In the genomic region with DNA sequence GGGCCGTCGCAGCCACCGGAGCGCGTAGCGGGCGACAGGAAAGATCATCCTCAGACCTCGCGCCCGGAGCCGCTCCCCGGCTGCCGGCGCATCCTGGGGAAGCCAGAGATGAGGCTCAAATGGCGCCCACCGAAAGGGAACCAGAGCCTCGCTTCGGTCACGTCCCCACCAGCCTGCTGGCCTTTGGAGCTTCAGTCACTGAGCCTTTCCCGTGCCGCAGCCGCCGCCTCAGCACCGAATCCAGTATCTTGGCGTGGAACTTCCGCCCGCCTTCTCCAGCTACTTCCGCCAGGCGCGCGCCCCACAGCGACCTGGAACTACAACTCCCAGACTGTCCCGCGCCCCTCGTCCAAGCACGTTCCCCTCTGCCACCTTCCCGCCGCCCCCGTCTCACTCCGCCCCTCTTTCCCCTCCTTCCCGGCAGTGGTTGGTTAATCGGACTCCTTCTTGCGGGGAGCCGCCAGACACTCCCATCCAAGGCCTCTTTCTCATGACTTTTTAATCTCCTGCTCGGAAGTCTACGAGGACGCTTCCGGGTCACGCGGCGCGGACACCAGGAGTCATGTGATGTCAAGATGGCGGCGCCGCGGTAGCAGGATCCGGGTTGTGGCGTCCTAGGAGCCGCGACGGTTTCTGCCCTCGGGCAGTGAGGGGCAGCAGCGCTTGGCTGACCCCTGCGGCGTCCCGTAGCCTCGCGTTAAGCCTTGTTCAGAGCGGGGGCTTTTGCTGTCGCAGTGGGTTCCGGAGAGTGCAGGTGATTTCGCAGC, we compare ENCODE assay signal across 1 cellular context.
TF ChIP-seq lines count a peak whose summit lies in the region.

A gene with protein sequence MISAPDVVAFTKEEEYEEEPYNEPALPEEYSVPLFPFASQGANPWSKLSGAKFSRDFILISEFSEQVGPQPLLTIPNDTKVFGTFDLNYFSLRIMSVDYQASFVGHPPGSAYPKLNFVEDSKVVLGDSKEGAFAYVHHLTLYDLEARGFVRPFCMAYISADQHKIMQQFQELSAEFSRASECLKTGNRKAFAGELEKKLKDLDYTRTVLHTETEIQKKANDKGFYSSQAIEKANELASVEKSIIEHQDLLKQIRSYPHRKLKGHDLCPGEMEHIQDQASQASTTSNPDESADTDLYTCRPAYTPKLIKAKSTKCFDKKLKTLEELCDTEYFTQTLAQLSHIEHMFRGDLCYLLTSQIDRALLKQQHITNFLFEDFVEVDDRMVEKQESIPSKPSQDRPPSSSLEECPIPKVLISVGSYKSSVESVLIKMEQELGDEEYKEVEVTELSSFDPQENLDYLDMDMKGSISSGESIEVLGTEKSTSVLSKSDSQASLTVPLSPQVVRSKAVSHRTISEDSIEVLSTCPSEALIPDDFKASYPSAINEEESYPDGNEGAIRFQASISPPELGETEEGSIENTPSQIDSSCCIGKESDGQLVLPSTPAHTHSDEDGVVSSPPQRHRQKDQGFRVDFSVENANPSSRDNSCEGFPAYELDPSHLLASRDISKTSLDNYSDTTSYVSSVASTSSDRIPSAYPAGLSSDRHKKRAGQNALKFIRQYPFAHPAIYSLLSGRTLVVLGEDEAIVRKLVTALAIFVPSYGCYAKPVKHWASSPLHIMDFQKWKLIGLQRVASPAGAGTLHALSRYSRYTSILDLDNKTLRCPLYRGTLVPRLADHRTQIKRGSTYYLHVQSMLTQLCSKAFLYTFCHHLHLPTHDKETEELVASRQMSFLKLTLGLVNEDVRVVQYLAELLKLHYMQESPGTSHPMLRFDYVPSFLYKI (plus strand): TSS at position 563 of the 767 bp plus-strand sequence. CDS start 497 bp downstream, outside the sequence.
A gene with protein sequence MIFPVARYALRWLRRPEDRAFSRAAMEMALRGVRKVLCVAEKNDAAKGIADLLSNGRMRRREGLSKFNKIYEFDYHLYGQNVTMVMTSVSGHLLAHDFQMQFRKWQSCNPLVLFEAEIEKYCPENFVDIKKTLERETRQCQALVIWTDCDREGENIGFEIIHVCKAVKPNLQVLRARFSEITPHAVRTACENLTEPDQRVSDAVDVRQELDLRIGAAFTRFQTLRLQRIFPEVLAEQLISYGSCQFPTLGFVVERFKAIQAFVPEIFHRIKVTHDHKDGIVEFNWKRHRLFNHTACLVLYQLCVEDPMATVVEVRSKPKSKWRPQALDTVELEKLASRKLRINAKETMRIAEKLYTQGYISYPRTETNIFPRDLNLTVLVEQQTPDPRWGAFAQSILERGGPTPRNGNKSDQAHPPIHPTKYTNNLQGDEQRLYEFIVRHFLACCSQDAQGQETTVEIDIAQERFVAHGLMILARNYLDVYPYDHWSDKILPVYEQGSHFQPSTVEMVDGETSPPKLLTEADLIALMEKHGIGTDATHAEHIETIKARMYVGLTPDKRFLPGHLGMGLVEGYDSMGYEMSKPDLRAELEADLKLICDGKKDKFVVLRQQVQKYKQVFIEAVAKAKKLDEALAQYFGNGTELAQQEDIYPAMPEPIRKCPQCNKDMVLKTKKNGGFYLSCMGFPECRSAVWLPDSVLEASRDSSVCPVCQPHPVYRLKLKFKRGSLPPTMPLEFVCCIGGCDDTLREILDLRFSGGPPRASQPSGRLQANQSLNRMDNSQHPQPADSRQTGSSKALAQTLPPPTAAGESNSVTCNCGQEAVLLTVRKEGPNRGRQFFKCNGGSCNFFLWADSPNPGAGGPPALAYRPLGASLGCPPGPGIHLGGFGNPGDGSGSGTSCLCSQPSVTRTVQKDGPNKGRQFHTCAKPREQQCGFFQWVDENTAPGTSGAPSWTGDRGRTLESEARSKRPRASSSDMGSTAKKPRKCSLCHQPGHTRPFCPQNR (minus strand): TSS at position 264 of the 767 bp plus-strand sequence. CDS start 216 bp downstream, at position 48.

TF ChIP-seq in HepG2, 621 proteins besides CTCF, POLR2A, EP300 and RAD21 (continued from another document and continues in another):
- TF ChIP-seq ZNF136 (CRISPR knock-in tag; IDR thresholded peaks at IDR 0.05; ENCODE audit: low read depth) (no peak; the same call in 1 of the 2 replicates), POLR2AphosphoS2 (IDR thresholded peaks at IDR 0.05; ENCODE audit: low read depth, low read length) (no peak), ZFP82 (CRISPR knock-in tag; IDR thresholded peaks at IDR 0.05; ENCODE audit: borderline replicate concordance) (no peak; the same call in 1 of the 2 replicates), KDM3A (CRISPR knock-in tag; IDR thresholded peaks at IDR 0.05; ENCODE audit: low read depth) (no peak), HDAC1 (CRISPR knock-in tag; IDR thresholded peaks at IDR 0.05) (peak; percentile 93), ZNF251 (CRISPR knock-in tag; IDR thresholded peaks at IDR 0.05) (no peak), ZNF260 (CRISPR knock-in tag; IDR thresholded peaks at IDR 0.05; ENCODE audit: borderline replicate concordance, low read depth) (no peak), ARNT2 (CRISPR knock-in tag; IDR thresholded peaks at IDR 0.05; ENCODE audit: low read depth) (no peak; the same call in 1 of the 2 replicates), ZNF292 (CRISPR knock-in tag; IDR thresholded peaks at IDR 0.05; ENCODE audit: borderline replicate concordance, low read depth) (peak; percentile 73; the same call in 1 of the 2 replicates), FIP1L1 (IDR thresholded peaks at IDR 0.05; ENCODE audit: borderline replicate concordance, insufficient read depth, low read depth, low read length) (no peak)
- TF ChIP-seq, protein P1, sequence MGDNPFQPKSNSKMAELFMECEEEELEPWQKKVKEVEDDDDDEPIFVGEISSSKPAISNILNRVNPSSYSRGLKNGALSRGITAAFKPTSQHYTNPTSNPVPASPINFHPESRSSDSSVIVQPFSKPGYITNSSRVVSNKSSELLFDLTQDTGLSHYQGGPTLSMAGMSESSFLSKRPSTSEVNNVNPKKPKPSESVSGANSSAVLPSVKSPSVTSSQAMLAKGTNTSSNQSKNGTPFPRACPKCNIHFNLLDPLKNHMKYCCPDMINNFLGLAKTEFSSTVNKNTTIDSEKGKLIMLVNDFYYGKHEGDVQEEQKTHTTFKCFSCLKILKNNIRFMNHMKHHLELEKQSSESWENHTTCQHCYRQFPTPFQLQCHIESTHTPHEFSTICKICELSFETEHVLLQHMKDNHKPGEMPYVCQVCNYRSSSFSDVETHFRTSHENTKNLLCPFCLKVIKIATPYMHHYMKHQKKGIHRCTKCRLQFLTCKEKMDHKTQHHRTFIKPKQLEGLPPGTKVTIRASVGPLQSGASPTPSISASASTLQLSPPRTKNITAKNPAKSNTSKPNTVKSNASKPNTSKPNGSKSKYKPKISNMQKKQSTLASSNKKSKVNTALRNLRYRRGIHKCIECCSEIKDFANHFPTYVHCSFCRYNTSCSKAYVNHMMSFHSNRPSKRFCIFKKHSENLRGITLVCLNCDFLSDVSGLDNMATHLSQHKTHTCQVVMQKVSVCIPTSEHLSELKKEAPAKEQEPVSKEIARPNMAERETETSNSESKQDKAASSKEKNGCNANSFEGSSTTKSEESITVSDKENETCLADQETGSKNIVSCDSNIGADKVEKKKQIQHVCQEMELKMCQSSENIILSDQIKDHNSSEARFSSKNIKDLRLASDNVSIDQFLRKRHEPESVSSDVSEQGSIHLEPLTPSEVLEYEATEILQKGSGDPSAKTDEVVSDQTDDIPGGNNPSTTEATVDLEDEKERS (CRISPR knock-in tag; IDR thresholded peaks at IDR 0.05): peak; percentile 39; the same call in 1 of the 2 replicates
- TF ChIP-seq, protein P2, sequence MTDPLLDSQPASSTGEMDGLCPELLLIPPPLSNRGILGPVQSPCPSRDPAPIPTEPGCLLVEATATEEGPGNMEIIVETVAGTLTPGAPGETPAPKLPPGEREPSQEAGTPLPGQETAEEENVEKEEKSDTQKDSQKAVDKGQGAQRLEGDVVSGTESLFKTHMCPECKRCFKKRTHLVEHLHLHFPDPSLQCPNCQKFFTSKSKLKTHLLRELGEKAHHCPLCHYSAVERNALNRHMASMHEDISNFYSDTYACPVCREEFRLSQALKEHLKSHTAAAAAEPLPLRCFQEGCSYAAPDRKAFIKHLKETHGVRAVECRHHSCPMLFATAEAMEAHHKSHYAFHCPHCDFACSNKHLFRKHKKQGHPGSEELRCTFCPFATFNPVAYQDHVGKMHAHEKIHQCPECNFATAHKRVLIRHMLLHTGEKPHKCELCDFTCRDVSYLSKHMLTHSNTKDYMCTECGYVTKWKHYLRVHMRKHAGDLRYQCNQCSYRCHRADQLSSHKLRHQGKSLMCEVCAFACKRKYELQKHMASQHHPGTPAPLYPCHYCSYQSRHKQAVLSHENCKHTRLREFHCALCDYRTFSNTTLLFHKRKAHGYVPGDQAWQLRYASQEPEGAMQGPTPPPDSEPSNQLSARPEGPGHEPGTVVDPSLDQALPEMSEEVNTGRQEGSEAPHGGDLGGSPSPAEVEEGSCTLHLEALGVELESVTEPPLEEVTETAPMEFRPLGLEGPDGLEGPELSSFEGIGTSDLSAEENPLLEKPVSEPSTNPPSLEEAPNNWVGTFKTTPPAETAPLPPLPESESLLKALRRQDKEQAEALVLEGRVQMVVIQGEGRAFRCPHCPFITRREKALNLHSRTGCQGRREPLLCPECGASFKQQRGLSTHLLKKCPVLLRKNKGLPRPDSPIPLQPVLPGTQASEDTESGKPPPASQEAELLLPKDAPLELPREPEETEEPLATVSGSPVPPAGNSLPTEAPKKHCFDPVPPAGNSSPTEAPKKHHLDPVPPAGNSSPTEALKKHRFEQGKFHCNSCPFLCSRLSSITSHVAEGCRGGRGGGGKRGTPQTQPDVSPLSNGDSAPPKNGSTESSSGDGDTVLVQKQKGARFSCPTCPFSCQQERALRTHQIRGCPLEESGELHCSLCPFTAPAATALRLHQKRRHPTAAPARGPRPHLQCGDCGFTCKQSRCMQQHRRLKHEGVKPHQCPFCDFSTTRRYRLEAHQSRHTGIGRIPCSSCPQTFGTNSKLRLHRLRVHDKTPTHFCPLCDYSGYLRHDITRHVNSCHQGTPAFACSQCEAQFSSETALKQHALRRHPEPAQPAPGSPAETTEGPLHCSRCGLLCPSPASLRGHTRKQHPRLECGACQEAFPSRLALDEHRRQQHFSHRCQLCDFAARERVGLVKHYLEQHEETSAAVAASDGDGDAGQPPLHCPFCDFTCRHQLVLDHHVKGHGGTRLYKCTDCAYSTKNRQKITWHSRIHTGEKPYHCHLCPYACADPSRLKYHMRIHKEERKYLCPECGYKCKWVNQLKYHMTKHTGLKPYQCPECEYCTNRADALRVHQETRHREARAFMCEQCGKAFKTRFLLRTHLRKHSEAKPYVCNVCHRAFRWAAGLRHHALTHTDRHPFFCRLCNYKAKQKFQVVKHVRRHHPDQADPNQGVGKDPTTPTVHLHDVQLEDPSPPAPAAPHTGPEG (CRISPR knock-in tag; IDR thresholded peaks at IDR 0.05): peak; percentile 49; the same call in 1 of the 2 replicates
- TF ChIP-seq, protein P3, sequence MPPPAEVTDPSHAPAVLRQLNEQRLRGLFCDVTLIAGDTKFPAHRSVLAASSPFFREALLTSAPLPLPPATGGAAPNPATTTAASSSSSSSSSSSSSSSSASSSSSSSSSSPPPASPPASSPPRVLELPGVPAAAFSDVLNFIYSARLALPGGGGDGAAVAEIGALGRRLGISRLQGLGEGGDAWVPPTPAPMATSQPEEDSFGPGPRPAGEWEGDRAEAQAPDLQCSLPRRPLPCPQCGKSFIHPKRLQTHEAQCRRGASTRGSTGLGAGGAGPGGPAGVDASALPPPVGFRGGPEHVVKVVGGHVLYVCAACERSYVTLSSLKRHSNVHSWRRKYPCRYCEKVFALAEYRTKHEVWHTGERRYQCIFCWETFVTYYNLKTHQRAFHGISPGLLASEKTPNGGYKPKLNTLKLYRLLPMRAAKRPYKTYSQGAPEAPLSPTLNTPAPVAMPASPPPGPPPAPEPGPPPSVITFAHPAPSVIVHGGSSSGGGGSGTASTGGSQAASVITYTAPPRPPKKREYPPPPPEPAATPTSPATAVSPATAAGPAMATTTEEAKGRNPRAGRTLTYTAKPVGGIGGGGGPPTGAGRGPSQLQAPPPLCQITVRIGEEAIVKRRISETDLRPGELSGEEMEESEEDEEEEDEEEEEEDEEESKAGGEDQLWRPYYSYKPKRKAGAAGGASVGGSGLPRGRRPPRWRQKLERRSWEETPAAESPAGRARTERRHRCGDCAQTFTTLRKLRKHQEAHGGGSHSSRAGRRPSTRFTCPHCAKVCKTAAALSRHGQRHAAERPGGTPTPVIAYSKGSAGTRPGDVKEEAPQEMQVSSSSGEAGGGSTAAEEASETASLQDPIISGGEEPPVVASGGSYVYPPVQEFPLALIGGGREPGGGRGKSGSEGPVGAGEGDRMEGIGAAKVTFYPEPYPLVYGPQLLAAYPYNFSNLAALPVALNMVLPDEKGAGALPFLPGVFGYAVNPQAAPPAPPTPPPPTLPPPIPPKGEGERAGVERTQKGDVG (CRISPR knock-in tag; IDR thresholded peaks at IDR 0.05; ENCODE audit: borderline replicate concordance): no peak
- TF ChIP-seq, protein P4, sequence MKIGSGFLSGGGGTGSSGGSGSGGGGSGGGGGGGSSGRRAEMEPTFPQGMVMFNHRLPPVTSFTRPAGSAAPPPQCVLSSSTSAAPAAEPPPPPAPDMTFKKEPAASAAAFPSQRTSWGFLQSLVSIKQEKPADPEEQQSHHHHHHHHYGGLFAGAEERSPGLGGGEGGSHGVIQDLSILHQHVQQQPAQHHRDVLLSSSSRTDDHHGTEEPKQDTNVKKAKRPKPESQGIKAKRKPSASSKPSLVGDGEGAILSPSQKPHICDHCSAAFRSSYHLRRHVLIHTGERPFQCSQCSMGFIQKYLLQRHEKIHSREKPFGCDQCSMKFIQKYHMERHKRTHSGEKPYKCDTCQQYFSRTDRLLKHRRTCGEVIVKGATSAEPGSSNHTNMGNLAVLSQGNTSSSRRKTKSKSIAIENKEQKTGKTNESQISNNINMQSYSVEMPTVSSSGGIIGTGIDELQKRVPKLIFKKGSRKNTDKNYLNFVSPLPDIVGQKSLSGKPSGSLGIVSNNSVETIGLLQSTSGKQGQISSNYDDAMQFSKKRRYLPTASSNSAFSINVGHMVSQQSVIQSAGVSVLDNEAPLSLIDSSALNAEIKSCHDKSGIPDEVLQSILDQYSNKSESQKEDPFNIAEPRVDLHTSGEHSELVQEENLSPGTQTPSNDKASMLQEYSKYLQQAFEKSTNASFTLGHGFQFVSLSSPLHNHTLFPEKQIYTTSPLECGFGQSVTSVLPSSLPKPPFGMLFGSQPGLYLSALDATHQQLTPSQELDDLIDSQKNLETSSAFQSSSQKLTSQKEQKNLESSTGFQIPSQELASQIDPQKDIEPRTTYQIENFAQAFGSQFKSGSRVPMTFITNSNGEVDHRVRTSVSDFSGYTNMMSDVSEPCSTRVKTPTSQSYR (CRISPR knock-in tag; IDR thresholded peaks at IDR 0.05; ENCODE audit: borderline replicate concordance): no peak; the same call in 1 of the 2 replicates
- TF ChIP-seq, protein P5, sequence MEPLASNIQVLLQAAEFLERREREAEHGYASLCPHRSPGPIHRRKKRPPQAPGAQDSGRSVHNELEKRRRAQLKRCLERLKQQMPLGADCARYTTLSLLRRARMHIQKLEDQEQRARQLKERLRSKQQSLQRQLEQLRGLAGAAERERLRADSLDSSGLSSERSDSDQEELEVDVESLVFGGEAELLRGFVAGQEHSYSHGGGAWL (CRISPR knock-in tag; IDR thresholded peaks at IDR 0.05): no peak; the same call in 1 of the 2 replicates
